8 cellular contexts compared by ENCODE assay signal in genomic region chr2:118089015-118089800, GRCh38. TPM values are rescaled to one million over a fixed set of nuclear protein-coding genes. Genes with fewer than 3 reads are reported as not detected.
DNase-seq lines count a peak whose midpoint lies in the region; ATAC-seq and TF ChIP-seq lines count a peak whose summit lies in the region.

No MANE protein-coding gene starts in this region.

- H3K4me1 ChIP-seq in esophagus muscularis mucosa, result peaks cover 17 to 25% (median 18%) of the 10 kb centered on the region in 4 donors
- peaks cover 13% of the 10 kb centered on the region for H3K4me1 ChIP-seq in vagina

- peak overlapping the region in 9 of 10 donors; percentile 91 to 98 (median 95) for H3K27ac Mint-ChIP-seq in naive thymus-derived CD8-positive, alpha-beta T cell

- intact Hi-C loops in esophagus muscularis mucosa (cut with DNase I), result no loop called here
- intact Hi-C loops in vagina (cut with DNase I), result no loop called here

- peak; percentile 40 for ATAC-seq in GM21515 (IDR thresholded peaks at IDR 0.05; ENCODE audit: unreplicated experiment)
- ATAC-seq in naive thymus-derived CD8-positive, alpha-beta T cell, result peak; percentile 33 to 45

- WGBS in esophagus muscularis mucosa, result 11% methylated on average over 12 of the region's 12 CpGs

- H3K27ac ChIP-seq in esophagus muscularis mucosa (replicated peaks in 1 of 4) (peak overlapping the region; percentile 53 to 64 (median 63)), vagina (peak overlapping the region; percentile 68)

- peaks cover 3 to 49% (median 26%) of the 10 kb centered on the region in 4 donors for H3K4me1 Mint-ChIP-seq in naive thymus-derived CD8-positive, alpha-beta T cell

- peak overlapping the region; percentile 89 to 97 (median 93) for H3K4me3 Mint-ChIP-seq in naive thymus-derived CD8-positive, alpha-beta T cell

- TF ChIP-seq POLR2A in esophagus muscularis mucosa (IDR thresholded peaks at IDR 0.05; ENCODE audit: low read depth) (no peak), vagina (IDR thresholded peaks at IDR 0.05) (no peak)

- H3K36me3 Mint-ChIP-seq in naive thymus-derived CD8-positive, alpha-beta T cell, result no peaks in the 10 kb centered on the region

- peak overlapping the region; percentile 95 for H3K4me3 ChIP-seq in Jurkat, Clone E6-1 (ENCODE audit: low read length)
- H3K4me3 ChIP-seq in esophagus muscularis mucosa, result peak overlapping the region; percentile 73 to 90 (median 85)
- H3K4me3 ChIP-seq in vagina, result peak overlapping the region; percentile 68 to 88

- no peaks in the 10 kb centered on the region for H3K27me3 ChIP-seq in esophagus muscularis mucosa
- H3K27me3 ChIP-seq in vagina, result no peaks in the 10 kb centered on the region

- H3K36me3 ChIP-seq in esophagus muscularis mucosa (no peaks in the 10 kb centered on the region), vagina (no peaks in the 10 kb centered on the region)

- peaks cover 0 to 2% (median 0%) of the 10 kb centered on the region in 5 donors for H3K27me3 Mint-ChIP-seq in naive thymus-derived CD8-positive, alpha-beta T cell

- TF ChIP-seq EP300 in esophagus muscularis mucosa (IDR thresholded peaks at IDR 0.05), result no peak

- TF ChIP-seq CTCF in esophagus muscularis mucosa (IDR thresholded peaks at IDR 0.05) (peak in 1 of 3 experiments; percentile 36), vagina (IDR thresholded peaks at IDR 0.05) (no peak)

- DNase-seq in ELR (ENCODE audit: low read depth), result peak; percentile 54
- peak; percentile 31 for DNase-seq in Jurkat, Clone E6-1 (ENCODE audit: low read depth, low spot score)
- peak; percentile 46 for DNase-seq in activated CD4-positive, alpha-beta T cell treated with anti-CD3 and anti-CD28 coated beads for 48 hours
- no peak for DNase-seq in esophagus muscularis mucosa (ENCODE audit: extremely low spot score)
- DNase-seq in naive thymus-derived CD8-positive, alpha-beta T cell, result peak in 5 of 10 donors; percentile 7 to 35 (median 22)
- no peak for DNase-seq in vagina (ENCODE audit: extremely low spot score in 2 of 2)
- DNase-seq in NCI-H2029 (lab: John Stamatoyannopoulos, UW), result no peak

- H3K9me3 Mint-ChIP-seq in naive thymus-derived CD8-positive, alpha-beta T cell, result no peaks in the 10 kb centered on the region

- POLR2A ChIA-PET in naive thymus-derived CD8-positive, alpha-beta T cell (lab: Charles Lee), result interaction anchor here (1.1 to 2.2 kb wide), 5 partner anchors 11 to 1277 kb away, joined by 3 to 8 read pairs (median 4); partner anchors contain the start of genes C2orf76, CCDC93, DBI and DDX18

- H3K9me3 ChIP-seq in esophagus muscularis mucosa (no peaks in the 10 kb centered on the region), vagina (no peaks in the 10 kb centered on the region)

RNA-seq across cellular contexts. Expression of gene INSIG2, which starts 0.9 kb away (rescaled TPM):
- polyA plus RNA-seq in Jurkat, Clone E6-1 (2012; ENCODE audit: insufficient read depth, insufficient read length), result 20.1 TPM
- total RNA-seq in esophagus muscularis mucosa (10 to 100 TPM in 3 of 4 donors, 1 to 10 TPM in 1; 9.4 to 18.4 (median 13.5) TPM), vagina (9.8 TPM)
- total RNA-seq in naive thymus-derived CD8-positive, alpha-beta T cell, result 10 to 100 TPM; 24.0 to 25.6 TPM
- polyA plus RNA-seq in naive thymus-derived CD8-positive, alpha-beta T cell, result 10 to 100 TPM; 21.7 to 28.2 (median 23.3) TPM

Comparison
In these comparisons a context has a peak if more than half of its experiments do, and no peak if none do; other contexts are left out.
1. DNase-seq: peak in ELR (single experiment), Jurkat, Clone E6-1 (single experiment) and activated CD4-positive, alpha-beta T cell treated with anti-CD3 and anti-CD28 coated beads for 48 hours (single experiment); none in esophagus muscularis mucosa (single experiment), vagina (0 of 2) and NCI-H2029 (single experiment).
2. Peak in every context shown above with its lines, with median percentiles within 50 percentile points of each other: H3K4me3 ChIP-seq.